ENCODE assay signal across 21 cellular contexts in genomic region chr1:25666437-25666836, GRCh38. TPM values are rescaled to one million over a fixed set of nuclear protein-coding genes. Genes with fewer than 3 reads are reported as not detected.
DNase-seq lines count a peak whose midpoint lies in the region; ATAC-seq, FAIRE-seq and TF ChIP-seq lines count a peak whose summit lies in the region.
"Had no signal": no experiment of that assay in that cellular context is flagged by ENCODE, and none has a peak within 500 bp of the region (broad histone marks: within the 10 kb centered on the region; RNA-seq: fewer than 3 reads in every experiment).

No MANE protein-coding gene starts in this region.

- no peak overlapping the region for H3K4ac ChIP-seq in H1 (replicated peaks; ENCODE audit: insufficient read length, low read depth, low read length)

- H3K27ac ChIP-seq in H1 (ENCODE audit: low read depth, low read length), result no peak overlapping the region
- H3K27ac ChIP-seq in prostate gland, result peak overlapping the region; percentile 10 to 40
- no peak overlapping the region for H3K27ac ChIP-seq in ascending aorta
- H3K27ac ChIP-seq: BLaER1 treated with 17β-estradiol and CSF1 and Interleukin-3, amounts not matched to agents 10 nM and 100 nM had no signal

- H4K20me1 ChIP-seq in H1 (replicated peaks in 1 of 2; ENCODE audit: control insufficient read depth in 1 of 2, insufficient read depth in 2 of 2, low read length in 2 of 2), result no peaks in the 10 kb centered on the region

- H3K36me3 ChIP-seq in H1 (ENCODE audit: control insufficient read depth in 2 of 4, insufficient read depth in 4 of 4, low read length in 3 of 4) (no peaks in the 10 kb centered on the region), prostate gland (no peaks in the 10 kb centered on the region), ascending aorta (no peaks in the 10 kb centered on the region)
- H3K36me3 ChIP-seq: BLaER1 treated with 17β-estradiol and CSF1 and Interleukin-3, amounts not matched to agents 10 nM and 100 nM had no signal

- no peak overlapping the region; a peak in 3 of 7 replicates for H3K9ac ChIP-seq in H1 (replicated peaks in 1 of 4; ENCODE audit: extremely low read depth in 1 of 4, low read depth in 3 of 4, low read length in 3 of 4)
- H3K9ac ChIP-seq: BLaER1 treated with 17β-estradiol and CSF1 and Interleukin-3, amounts not matched to agents 10 nM and 100 nM had no signal

- H3K4me1 ChIP-seq in H1 (replicated peaks in 1 of 4; ENCODE audit: control insufficient read depth in 3 of 4, insufficient read depth in 4 of 4, low read length in 3 of 4), result peaks cover 0 to 10% (median 3%) of the 10 kb centered on the region in 4 experiments; a peak in 5 of 7 replicates
- H3K4me1 ChIP-seq in prostate gland (replicated peaks), result peaks cover 6% of the 10 kb centered on the region
- H3K4me1 ChIP-seq in ascending aorta, result no peaks in the 10 kb centered on the region

- no peaks in the 10 kb centered on the region for H3K27me3 Mint-ChIP-seq in activated CD4-positive, alpha-beta T cell treated with anti-CD3 and anti-CD28 coated beads for 36 hours
- H3K27me3 Mint-ChIP-seq in activated CD4-positive, alpha-beta T cell treated with anti-CD3 and anti-CD28 coated beads, Interleukin-2, amount 10 ng/mL, durations not matched to agents 24 days and 14 days, result peaks cover 69% of the 10 kb centered on the region

- intact Hi-C loops in activated CD4-positive, alpha-beta T cell treated with anti-CD3 and anti-CD28 coated beads for 36 hours (cut with DNase I, micrococcal nuclease), result no loop called here
- intact Hi-C loops in activated CD4-positive, alpha-beta T cell treated with anti-CD3 and anti-CD28 coated beads, Interleukin-2, amount 10 ng/mL, durations not matched to agents 24 days and 14 days (cut with micrococcal nuclease), result no loop called here
- intact Hi-C loops in prostate gland (cut with DNase I), result no loop called here
- intact Hi-C loops in ascending aorta (cut with DNase I), result no loop called here

- H2BK12ac ChIP-seq in H1 (ENCODE audit: low read depth, low read length), result no peak overlapping the region

- no peak overlapping the region for H4K8ac ChIP-seq in H1 (ENCODE audit: extremely low read depth, insufficient read depth, low read length)

- no peak overlapping the region for H2BK5ac ChIP-seq in H1 (ENCODE audit: low read depth, low read length)

- TF ChIP-seq POLR2A in H1 (IDR thresholded peaks at IDR 0.05; ENCODE audit: control extremely low read depth in 1 of 2, low read depth in 2 of 2, low read length in 2 of 2) (no peak), prostate gland (IDR thresholded peaks at IDR 0.05) (no peak)

- H3K27me3 ChIP-seq in H1 (replicated peaks in 1 of 4; ENCODE audit: control insufficient read depth in 3 of 4, extremely low read depth in 1 of 4, insufficient read depth in 3 of 4, low read length in 3 of 4), result no peaks in the 10 kb centered on the region
- H3K27me3 ChIP-seq in prostate gland (replicated peaks; ENCODE audit: insufficient read depth), result no peaks in the 10 kb centered on the region
- H3K27me3 ChIP-seq in ascending aorta, result no peaks in the 10 kb centered on the region
- H3K27me3 ChIP-seq: BLaER1 treated with 17β-estradiol and CSF1 and Interleukin-3, amounts not matched to agents 10 nM and 100 nM had no signal

- 0 out of 2 replicates have a peak overlapping the region, but pooled peaks have one; percentile 43 for H3K18ac ChIP-seq in H1 (ENCODE audit: extremely low read depth, low read length)

- H2BK20ac ChIP-seq in H1 (ENCODE audit: low read length), result no peak overlapping the region

- H3K79me2 ChIP-seq in H1 (ENCODE audit: control insufficient read depth in 1 of 2, insufficient read depth in 2 of 2, low read length in 2 of 2), result no peaks in the 10 kb centered on the region

- H4K91ac ChIP-seq in H1 (replicated peaks; ENCODE audit: insufficient read length, low read length), result no peak overlapping the region

- H3K56ac ChIP-seq in H1 (replicated peaks; ENCODE audit: insufficient read length, low read depth, low read length), result no peak overlapping the region

- H3K23ac ChIP-seq in H1 (ENCODE audit: insufficient read length), result no peak overlapping the region

- no peak for FAIRE-seq in H1 (lab: Jason Lieb, UNC)
- FAIRE-seq: colon, urothelium cell line had no signal

- H3K14ac ChIP-seq in H1 (ENCODE audit: insufficient read length), result no peak overlapping the region

- CTCF ChIA-PET in activated CD4-positive, alpha-beta T cell treated with anti-CD3 and anti-CD28 coated beads for 36 hours (lab: Charles Lee), result interaction anchor here (0.6 to 2.3 kb wide), 13 partner anchors 10 to 638 kb away, joined by 3 to 10 read pairs (median 4); no protein-coding TSS in a partner anchor
- CTCF ChIA-PET in H1 (lab: Charles Lee; ENCODE audit: partially characterized antibody), result interaction anchor here (0.8 to 2.4 kb wide), 11 partner anchors 10 to 343 kb away, joined by 3 to 14 read pairs (median 4); no protein-coding TSS in a partner anchor

- H3K27ac Mint-ChIP-seq in activated CD4-positive, alpha-beta T cell treated with anti-CD3 and anti-CD28 coated beads for 36 hours, result peak overlapping the region; percentile 83
- H3K27ac Mint-ChIP-seq in activated CD4-positive, alpha-beta T cell treated with anti-CD3 and anti-CD28 coated beads, Interleukin-2, amount 10 ng/mL, durations not matched to agents 24 days and 14 days, result no peak overlapping the region
- H3K27ac Mint-ChIP-seq: activated CD4-positive, alpha-beta T cell treated with anti-CD3 and anti-CD28 coated beads, Interleukin-2, amount 10 ng/mL, durations not matched to agents 7 days and 5 days had no signal

- H3K4me2 ChIP-seq in H1 (ENCODE audit: insufficient read depth in 1 of 2, low read depth in 2 of 2, low read length in 2 of 2), result 0 out of 4 replicates have a peak overlapping the region, but pooled peaks of 1 of the 2 experiments have one; percentile 11
- H3K4me2 ChIP-seq: BLaER1 treated with 17β-estradiol and CSF1 and Interleukin-3, amounts not matched to agents 10 nM and 100 nM had no signal

- TF ChIP-seq CTCF in H1 (IDR thresholded peaks at IDR 0.05; ENCODE audit: control extremely low read depth in 1 of 3, insufficient read depth in 1 of 3, low read depth in 1 of 3, low read length in 3 of 3) (no peak), prostate gland (IDR thresholded peaks at IDR 0.05) (no peak), ascending aorta (IDR thresholded peaks at IDR 0.05) (no peak)

- TF ChIP-seq EP300 in H1 (IDR thresholded peaks at IDR 0.05; ENCODE audit: borderline replicate concordance in 1 of 2, low read depth in 2 of 2, low read length in 2 of 2), result no peak

- H2AFZ ChIP-seq in H1 (ENCODE audit: low read length), result no peak overlapping the region

- H3K79me1 ChIP-seq in H1 (ENCODE audit: low read depth, low read length), result no peaks in the 10 kb centered on the region

- DNase-seq in activated CD4-positive, alpha-beta T cell treated with anti-CD3 and anti-CD28 coated beads for 36 hours, result no peak
- DNase-seq in activated CD4-positive, alpha-beta T cell treated with anti-CD3 and anti-CD28 coated beads, Interleukin-2, amount 10 ng/mL, durations not matched to agents 24 days and 14 days, result no peak
- DNase-seq in NCI-H1092 treated with DMSO at 0.1 percent for 48 hours (lab: John Stamatoyannopoulos, UW) (peak; percentile 82), H1 (ENCODE audit: low read depth in 1 of 2, low spot score in 2 of 2) (no peak), prostate gland (ENCODE audit: low spot score) (no peak), ascending aorta (ENCODE audit: low spot score in 2 of 2) (no peak), amniotic stem cell (lab: John Stamatoyannopoulos, UW) (no peak), NOMO-1 (lab: John Stamatoyannopoulos, UW; ENCODE audit: unreplicated experiment in 2 of 2) (no peak)
- DNase-seq: activated CD4-positive, alpha-beta T cell treated with anti-CD3 and anti-CD28 coated beads, Interleukin-2, amount 10 ng/mL, durations not matched to agents 7 days and 5 days; activated gamma-delta T cell treated with Interleukin-2 at 50 U/mL for 16 hours; glutamatergic neuron; left colon; midbrain; NCI-H1048; NCI-H2107; NCI-H524; nucleus accumbens; substantia nigra had no signal

- H3K23me2 ChIP-seq in H1 (ENCODE audit: low read depth, low read length), result no peaks in the 10 kb centered on the region

- no peak overlapping the region for H2AK5ac ChIP-seq in H1 (ENCODE audit: low read depth, low read length)

- peak overlapping the region; percentile 23 for H3K4me3 Mint-ChIP-seq in activated CD4-positive, alpha-beta T cell treated with anti-CD3 and anti-CD28 coated beads for 36 hours
- no peak overlapping the region for H3K4me3 Mint-ChIP-seq in activated CD4-positive, alpha-beta T cell treated with anti-CD3 and anti-CD28 coated beads, Interleukin-2, amount 10 ng/mL, durations not matched to agents 24 days and 14 days
- H3K4me3 Mint-ChIP-seq: activated CD4-positive, alpha-beta T cell treated with anti-CD3 and anti-CD28 coated beads, Interleukin-2, amount 10 ng/mL, durations not matched to agents 7 days and 5 days had no signal

- TF ChIP-seq RAD21 in H1 (IDR thresholded peaks at IDR 0.05 in 1 of 2, conservative IDR thresholded peaks at IDR 0.05 in 1 of 2; ENCODE audit: low read depth in 2 of 2, low read length in 2 of 2), result no peak

- no peak overlapping the region for H2BK15ac ChIP-seq in H1 (ENCODE audit: low read length)

- 77% methylated on average over 6 of the region's 6 CpGs; no CpG with 5 or more reads in 1 of the 2 experiments for WGBS in H1 (ENCODE audit: extremely low coverage in 1 of 2, insufficient coverage in 1 of 2, insufficient read length in 1 of 2, insufficient replicate concordance in 2 of 2, low coverage in 1 of 2, low lambda C conversion rate in 2 of 2, missing lambda C conversion rate in 1 of 2), 2 experiments
- WGBS in prostate gland, result 33% methylated on average over 6 of the region's 6 CpGs

- H3K9me3 ChIP-seq in H1 (ENCODE audit: insufficient read depth in 2 of 2, low read depth in 1 of 2, low read length in 1 of 2) (no peaks in the 10 kb centered on the region), prostate gland (no peaks in the 10 kb centered on the region), ascending aorta (no peaks in the 10 kb centered on the region)
- H3K9me3 ChIP-seq: BLaER1 treated with 17β-estradiol and CSF1 and Interleukin-3, amounts not matched to agents 10 nM and 100 nM had no signal

- POLR2A ChIA-PET in activated CD4-positive, alpha-beta T cell treated with anti-CD3 and anti-CD28 coated beads for 36 hours (lab: Charles Lee), result interaction anchor here (1.1 to 1.5 kb wide), 2 partner anchors 9 to 11 kb away, joined by 4 to 5 read pairs; no protein-coding TSS in a partner anchor
- POLR2A ChIA-PET in H1 (lab: Charles Lee; ENCODE audit: partially characterized antibody), result interaction anchor here (0.9 to 1.4 kb wide), 2 partner anchors 11 to 21 kb away, joined by 3 to 4 read pairs; no protein-coding TSS in a partner anchor

- no peak for ATAC-seq in activated CD4-positive, alpha-beta T cell treated with anti-CD3 and anti-CD28 coated beads for 36 hours
- ATAC-seq: left colon had no signal

- no peak overlapping the region for H4K5ac ChIP-seq in H1 (ENCODE audit: insufficient read length, low read depth, low read length)

- H2BK120ac ChIP-seq in H1 (replicated peaks; ENCODE audit: low read depth, low read length), result no peak overlapping the region

- H3K4me3 ChIP-seq in H1 (ENCODE audit: extremely low read depth in 1 of 4, insufficient read depth in 2 of 4, low read depth in 3 of 4, low read length in 4 of 4) (no peak overlapping the region), prostate gland (no peak overlapping the region), ascending aorta (no peak overlapping the region)
- H3K4me3 ChIP-seq: BLaER1 treated with 17β-estradiol and CSF1 and Interleukin-3, amounts not matched to agents 10 nM and 100 nM had no signal

- peaks cover 66% of the 10 kb centered on the region for H3K4me1 Mint-ChIP-seq in activated CD4-positive, alpha-beta T cell treated with anti-CD3 and anti-CD28 coated beads for 36 hours
- peaks cover 10% of the 10 kb centered on the region for H3K4me1 Mint-ChIP-seq in activated CD4-positive, alpha-beta T cell treated with anti-CD3 and anti-CD28 coated beads, Interleukin-2, amount 10 ng/mL, durations not matched to agents 24 days and 14 days

- no peaks in the 10 kb centered on the region for H3K9me3 Mint-ChIP-seq in activated CD4-positive, alpha-beta T cell treated with anti-CD3 and anti-CD28 coated beads for 36 hours (ENCODE audit: low read depth)
- no peaks in the 10 kb centered on the region for H3K9me3 Mint-ChIP-seq in activated CD4-positive, alpha-beta T cell treated with anti-CD3 and anti-CD28 coated beads, Interleukin-2, amount 10 ng/mL, durations not matched to agents 24 days and 14 days

- H3K36me3 Mint-ChIP-seq in activated CD4-positive, alpha-beta T cell treated with anti-CD3 and anti-CD28 coated beads for 36 hours (ENCODE audit: low read depth), result peaks cover 2% of the 10 kb centered on the region
- H3K36me3 Mint-ChIP-seq in activated CD4-positive, alpha-beta T cell treated with anti-CD3 and anti-CD28 coated beads, Interleukin-2, amount 10 ng/mL, durations not matched to agents 24 days and 14 days (ENCODE audit: low read depth), result peaks cover 4% of the 10 kb centered on the region

RNA-seq across cellular contexts. Expression of gene MAN1C1, which starts 49.8 kb away (rescaled TPM):
- 10 to 100 TPM in 1 of 2 experiments, 1 to 10 TPM in 1; 10.0 to 10.1 TPM for total RNA-seq in activated CD4-positive, alpha-beta T cell treated with anti-CD3 and anti-CD28 coated beads for 36 hours
- total RNA-seq in activated CD4-positive, alpha-beta T cell treated with anti-CD3 and anti-CD28 coated beads, Interleukin-2, amount 10 ng/mL, durations not matched to agents 24 days and 14 days, result 2.2 and 2.9 TPM in 2 replicates
- total RNA-seq in H1 (2021; fragmentation: NEBNext Ultra II Directional; extraction: Animal tissue kit (Norgen Biotek cat#: 25700)), result 7.7 and 7.8 TPM in 2 replicates
- polyA plus RNA-seq in H1 (2011; rRNA removed), result 14.4 and 15.2 TPM in 2 replicates
- polyA plus RNA-seq in H1 (2011; cell fraction: cytosol; rRNA removed), result 8.9 TPM
- 14.7 TPM for polyA plus RNA-seq in H1 (2011; cell fraction: nucleus; rRNA removed)
- 8.3 to 9.9 TPM (median 8.7 TPM) in 4 replicates for polyA plus RNA-seq in H1 (2012, experiment 1 of 2)
- polyA plus RNA-seq in H1 (2012, experiment 2 of 2), result 6.4 TPM
- polyA plus RNA-seq in H1 (2013, experiment 1 of 2), result 5.7 TPM
- 7.0 TPM for polyA plus RNA-seq in H1 (2013, experiment 2 of 2)
- 7.1 and 9.0 TPM in 2 replicates for polyA minus RNA-seq in H1 (2011; rRNA and poly(A)+ RNA removed)
- polyA minus RNA-seq in H1 (2011; cell fraction: cytosol; rRNA and poly(A)+ RNA removed), result 4.8 TPM
- polyA minus RNA-seq in H1 (2011; cell fraction: nucleus; rRNA and poly(A)+ RNA removed), result 6.1 TPM
- total RNA-seq in prostate gland (10 to 100 TPM; 22.8 to 34.4 TPM), ascending aorta (14.3 TPM)

Comparison
In these comparisons a context has a peak if more than half of its experiments do, and no peak if none do; other contexts are left out.
1. H3K27ac ChIP-seq: peak in prostate gland (2 of 2); none in H1 (single experiment) and ascending aorta (0 of 2).